In the genomic region with DNA sequence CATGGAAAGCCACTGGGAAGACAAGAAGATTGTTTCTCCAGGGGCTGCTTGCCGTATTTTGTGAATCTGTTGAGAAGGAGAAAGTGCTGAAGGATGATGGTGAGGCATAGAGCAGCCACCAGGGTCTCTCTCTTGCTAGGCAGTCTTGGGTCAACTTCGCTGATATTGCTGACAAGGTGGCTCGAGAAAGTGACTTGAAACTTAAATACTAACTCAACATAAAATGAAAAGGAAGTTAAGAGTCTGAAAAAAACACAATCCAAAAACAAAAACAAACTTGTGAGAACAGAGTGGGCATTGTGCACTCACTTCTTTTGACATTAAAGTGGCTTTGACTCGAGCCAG, we compare ENCODE assay signal across 15 cellular contexts.
DNase-seq lines count a peak whose midpoint lies in the region; ATAC-seq and TF ChIP-seq lines count a peak whose summit lies in the region.
"Had no signal": no experiment of that assay in that cellular context is flagged by ENCODE, and none has a peak within 500 bp of the region (broad histone marks: within the 10 kb centered on the region; RNA-seq: fewer than 3 reads in every experiment).

No MANE protein-coding gene starts in this region.

- intact Hi-C loops in thyroid gland (cut with DNase I) = no loop called here

- TF ChIP-seq CTCF in GM12875 (IDR thresholded peaks at IDR 0.05; ENCODE audit: borderline replicate concordance, insufficient read depth, low read depth, low read length) = 0 out of 2 replicates have a peak, but pooled peaks have one; percentile 2
- peak; percentile 29 for TF ChIP-seq CTCF in MM.1S (IDR thresholded peaks at IDR 0.05; ENCODE audit: low read length)
- TF ChIP-seq CTCF in endodermal cell (conservative IDR thresholded peaks at IDR 0.05) = peak; percentile 51
- TF ChIP-seq CTCF in thyroid gland (IDR thresholded peaks at IDR 0.05) = no peak
- TF ChIP-seq CTCF in BE2C (IDR thresholded peaks at IDR 0.05; ENCODE audit: low read depth, low read length) = no peak

- H3K9ac ChIP-seq in MM.1S (ENCODE audit: low read length) = no peak overlapping the region
- no peak overlapping the region for H3K9ac ChIP-seq in endodermal cell (ENCODE audit: extremely low read depth, low read length, poor library complexity, severe bottlenecking)

- DNase-seq in MM.1S (peak; percentile 80), endodermal cell (no peak), thyroid gland (peak in 1 of 2 donors; percentile 12), BE2C (no peak), H7 (no peak)
- DNase-seq in activated CD8-positive, alpha-beta memory T cell treated with anti-CD3 and anti-CD28 coated beads, Interleukin-2, amount 10 ng/mL, durations not matched to agents 7 days and 5 days = no peak
- DNase-seq: ACHN, IMR-90, NCI-H1092 treated with DMSO at 0.1 percent for 48 hours, NCI-H187, NCI-H774, SHP77 treated with DMSO at 0.1 percent for 48 hours had no signal

- no peak for TF ChIP-seq POLR2A in thyroid gland (IDR thresholded peaks at IDR 0.05)

- no peaks in the 10 kb centered on the region for H3K9me3 ChIP-seq in MM.1S (replicated peaks; ENCODE audit: insufficient read depth, low read length)
- no peaks in the 10 kb centered on the region for H3K9me3 ChIP-seq in endodermal cell (ENCODE audit: control insufficient read depth, low read length)
- H3K9me3 ChIP-seq in thyroid gland = no peaks in the 10 kb centered on the region
- no peaks in the 10 kb centered on the region; the same call in 1 of the 2 replicates for H3K9me3 ChIP-seq in BE2C

- peaks cover 6% of the 10 kb centered on the region for H3K4me1 Mint-ChIP-seq in endodermal cell
- H3K4me1 Mint-ChIP-seq in activated CD8-positive, alpha-beta memory T cell treated with anti-CD3 and anti-CD28 coated beads, Interleukin-2, amount 10 ng/mL, durations not matched to agents 7 days and 5 days = peaks cover 13% of the 10 kb centered on the region

- WGBS in endodermal cell (ENCODE audit: insufficient coverage in 1 of 2, insufficient read length in 1 of 2), 2 experiments = 82 to 88% methylated on average over 2 to 4 of the region's 4 CpGs
- WGBS in thyroid gland, 2 donors = 25 to 29% methylated on average over 4 of the region's 4 CpGs

- no peaks in the 10 kb centered on the region for H4K20me1 ChIP-seq in MM.1S (ENCODE audit: insufficient read depth, low read length)

- peaks cover 31% of the 10 kb centered on the region for H3K4me1 ChIP-seq in MM.1S (ENCODE audit: low read length)
- H3K4me1 ChIP-seq in endodermal cell (ENCODE audit: control insufficient read depth, insufficient read depth, low read length) = no peaks in the 10 kb centered on the region
- H3K4me1 ChIP-seq in thyroid gland = peaks cover 36 to 62% of the 10 kb centered on the region in 2 donors
- H3K4me1 ChIP-seq in BE2C = no peaks in the 10 kb centered on the region

- no peak overlapping the region for H3K27ac Mint-ChIP-seq in endodermal cell
- no peak overlapping the region for H3K27ac Mint-ChIP-seq in activated CD8-positive, alpha-beta memory T cell treated with anti-CD3 and anti-CD28 coated beads, Interleukin-2, amount 10 ng/mL, durations not matched to agents 7 days and 5 days

- H3K4me3 Mint-ChIP-seq in endodermal cell = no peak overlapping the region
- no peak overlapping the region for H3K4me3 Mint-ChIP-seq in activated CD8-positive, alpha-beta memory T cell treated with anti-CD3 and anti-CD28 coated beads, Interleukin-2, amount 10 ng/mL, durations not matched to agents 7 days and 5 days

- peaks cover 7% of the 10 kb centered on the region; the same call in 1 of the 2 replicates for H3F3A ChIP-seq in MM.1S (ENCODE audit: insufficient read depth, low read length)

- ATAC-seq in activated CD8-positive, alpha-beta memory T cell treated with anti-CD3 and anti-CD28 coated beads, Interleukin-2, amount 10 ng/mL, durations not matched to agents 7 days and 5 days = no peak
- ATAC-seq: GM12878, Panc1 had no signal

- H3K36me3 Mint-ChIP-seq in endodermal cell (ENCODE audit: low read depth) = no peaks in the 10 kb centered on the region
- peaks cover 4% of the 10 kb centered on the region for H3K36me3 Mint-ChIP-seq in activated CD8-positive, alpha-beta memory T cell treated with anti-CD3 and anti-CD28 coated beads, Interleukin-2, amount 10 ng/mL, durations not matched to agents 7 days and 5 days

- H3K27ac ChIP-seq in MM.1S (ENCODE audit: low read length) = no peak overlapping the region
- no peak overlapping the region for H3K27ac ChIP-seq in endodermal cell (ENCODE audit: low read depth, low read length)
- peak overlapping the region; percentile 82 to 89 (median 83) for H3K27ac ChIP-seq in thyroid gland

- no peak overlapping the region for H2AFZ ChIP-seq in MM.1S (ENCODE audit: low read length)

- no peaks in the 10 kb centered on the region for H3K9me2 ChIP-seq in MM.1S (replicated peaks; ENCODE audit: insufficient read depth, low read length)

- CTCF ChIA-PET in activated CD8-positive, alpha-beta memory T cell treated with anti-CD3 and anti-CD28 coated beads, Interleukin-2, amount 10 ng/mL, durations not matched to agents 7 days and 5 days (lab: Charles Lee) = interaction anchor here (1.4 kb wide), 1 partner anchor 11 kb away, joined by 3 read pairs; no protein-coding TSS in a partner anchor

- H3K27me3 ChIP-seq in MM.1S (replicated peaks; ENCODE audit: insufficient read depth, low read length) (no peaks in the 10 kb centered on the region), endodermal cell (ENCODE audit: control insufficient read depth, insufficient read depth, low read length, poor library complexity, severe bottlenecking) (no peaks in the 10 kb centered on the region), thyroid gland (no peaks in the 10 kb centered on the region), BE2C (no peaks in the 10 kb centered on the region), H7 (ENCODE audit: control insufficient read depth, insufficient read depth, low read length) (no peaks in the 10 kb centered on the region)

- H3K9me3 Mint-ChIP-seq in endodermal cell = peaks cover 3% of the 10 kb centered on the region
- H3K9me3 Mint-ChIP-seq in activated CD8-positive, alpha-beta memory T cell treated with anti-CD3 and anti-CD28 coated beads, Interleukin-2, amount 10 ng/mL, durations not matched to agents 7 days and 5 days (ENCODE audit: low read depth) = no peaks in the 10 kb centered on the region

- H3K4me3 ChIP-seq in GM12875 (ENCODE audit: low read depth, low read length) (no peak overlapping the region), MM.1S (ENCODE audit: low read length) (no peak overlapping the region), endodermal cell (ENCODE audit: low read length) (no peak overlapping the region), thyroid gland (replicated peaks in 1 of 3) (no peak overlapping the region), BE2C (ENCODE audit: low read depth, low read length) (no peak overlapping the region), H7 (ENCODE audit: insufficient read depth, low read depth, low read length) (no peak overlapping the region)
- H3K4me3 ChIP-seq: GM12878 had no signal

- H3K27me3 Mint-ChIP-seq in endodermal cell (ENCODE audit: insufficient read depth) = no peaks in the 10 kb centered on the region
- H3K27me3 Mint-ChIP-seq in activated CD8-positive, alpha-beta memory T cell treated with anti-CD3 and anti-CD28 coated beads, Interleukin-2, amount 10 ng/mL, durations not matched to agents 7 days and 5 days = no peaks in the 10 kb centered on the region

- H3K4me2 ChIP-seq in MM.1S (ENCODE audit: low read depth, low read length) = peak overlapping the region; percentile 35

- no peaks in the 10 kb centered on the region for H3K36me3 ChIP-seq in MM.1S (replicated peaks; ENCODE audit: insufficient read depth, low read length)
- no peaks in the 10 kb centered on the region for H3K36me3 ChIP-seq in endodermal cell (ENCODE audit: control insufficient read depth, insufficient read depth, low read length)
- no peaks in the 10 kb centered on the region for H3K36me3 ChIP-seq in thyroid gland
- H3K36me3 ChIP-seq in BE2C = no peaks in the 10 kb centered on the region
- no peaks in the 10 kb centered on the region for H3K36me3 ChIP-seq in H7 (replicated peaks; ENCODE audit: control insufficient read depth, insufficient read depth, low read length)

- H3K79me2 ChIP-seq in MM.1S (ENCODE audit: low read length) = no peaks in the 10 kb centered on the region

Comparison
In these comparisons a context has a peak if more than half of its experiments do, and no peak if none do; other contexts are left out.
1. CTCF ChIP-seq: peak in GM12875 (single experiment), MM.1S (single experiment) and endodermal cell (single experiment); none in thyroid gland (0 of 6) and BE2C (single experiment).
2. H3K27ac ChIP-seq: peak in thyroid gland (3 of 3); none in MM.1S (single experiment) and endodermal cell (single experiment).